ENCODE assay signal across 14 cellular contexts in the genomic region with DNA sequence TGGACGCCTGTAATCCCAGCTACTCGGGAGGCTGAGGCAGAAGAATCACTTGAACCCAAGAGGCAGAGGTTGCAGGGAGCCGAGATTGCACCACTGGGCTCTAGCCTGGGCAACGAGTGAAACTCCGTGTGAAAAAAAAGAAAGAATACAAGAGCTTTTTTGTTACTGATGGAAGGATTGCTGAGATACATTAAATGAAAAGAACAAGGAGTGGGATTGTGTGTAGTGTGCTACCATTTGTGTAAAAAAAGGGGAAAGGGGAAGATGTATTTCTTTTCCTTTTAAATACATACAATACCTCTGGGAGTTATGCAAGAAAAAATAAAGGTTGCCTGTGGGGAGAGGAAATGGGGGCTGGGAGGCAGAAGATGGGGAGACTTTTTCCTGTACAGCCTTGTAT. TPM values are rescaled to one million over a fixed set of nuclear protein-coding genes. Genes with fewer than 3 reads are reported as not detected.
DNase-seq lines count a peak whose midpoint lies in the region; ATAC-seq and TF ChIP-seq lines count a peak whose summit lies in the region.
"Had no signal": no experiment of that assay in that cellular context is flagged by ENCODE, and none has a peak within 500 bp of the region (broad histone marks: within the 10 kb centered on the region; RNA-seq: fewer than 3 reads in every experiment).

No MANE protein-coding gene starts in this region.

- H3K27ac ChIP-seq in left ventricle myocardium inferior (replicated peaks) (peak overlapping the region; percentile 78), right cardiac atrium (ENCODE audit: low read length) (no peak overlapping the region)

- no peaks in the 10 kb centered on the region for H3K9me3 ChIP-seq in left ventricle myocardium inferior (replicated peaks)
- H3K9me3 ChIP-seq in right cardiac atrium (ENCODE audit: control insufficient read depth, low read length) = no peaks in the 10 kb centered on the region
- H3K9me3 ChIP-seq: Caco-2 had no signal

- H3K4me1 ChIP-seq in left ventricle myocardium inferior = peaks cover 35% of the 10 kb centered on the region
- peaks cover 5% of the 10 kb centered on the region for H3K4me1 ChIP-seq in right cardiac atrium (ENCODE audit: control insufficient read depth, insufficient read depth, low read length)

- 89% methylated on average over 5 of the region's 5 CpGs for WGBS in right cardiac atrium

- H3K27me3 ChIP-seq in left ventricle myocardium inferior (ENCODE audit: low read depth) (no peaks in the 10 kb centered on the region), right cardiac atrium (ENCODE audit: control insufficient read depth, insufficient read depth) (no peaks in the 10 kb centered on the region)

- no peaks in the 10 kb centered on the region for H3K36me3 ChIP-seq in left ventricle myocardium inferior

- DNase-seq in left ventricle myocardium inferior = no peak
- no peak for DNase-seq in right cardiac atrium
- peak; percentile 6 for DNase-seq in NB4 (ENCODE audit: low read depth)
- DNase-seq in foreskin melanocyte = peak; percentile 64
- DNase-seq in Kasumi-1 (lab: John Stamatoyannopoulos, UW) = no peak
- no peak for DNase-seq in GM10266 (ENCODE audit: extremely low spot score)
- DNase-seq: 8988T; C1 segment of cervical spinal cord; Caco-2; CD4-positive, CD25-positive, alpha-beta regulatory T cell; CD8-positive, alpha-beta memory T cell; HCEC 1CT had no signal

- no peak for TF ChIP-seq POLR2A in NB4 (IDR thresholded peaks at IDR 0.05; ENCODE audit: extremely low read depth, insufficient read length)

- intact Hi-C loops in left ventricle myocardium inferior (cut with micrococcal nuclease) = no loop called here
- intact Hi-C loops in right cardiac atrium (cut with DNase I) = no loop called here

- H3K4me3 ChIP-seq in left ventricle myocardium inferior (no peak overlapping the region), right cardiac atrium (ENCODE audit: low read length) (no peak overlapping the region), NB4 (ENCODE audit: low read depth, low read length) (no peak overlapping the region)
- H3K4me3 ChIP-seq: GM23338 had no signal

- TF ChIP-seq CTCF in left ventricle myocardium inferior (IDR thresholded peaks at IDR 0.05; ENCODE audit: borderline replicate concordance) (no peak), NB4 (IDR thresholded peaks at IDR 0.05; ENCODE audit: low read depth, low read length) (no peak), GM10266 (IDR thresholded peaks at IDR 0.05; ENCODE audit: control insufficient read depth, insufficient read depth, low read depth, missing control alignments) (no peak)

- ATAC-seq in right cardiac atrium (no peak), GM18909 (IDR thresholded peaks at IDR 0.05; ENCODE audit: poor library complexity, unreplicated experiment) (no peak)
- ATAC-seq: GM23338 had no signal

RNA-seq across cellular contexts. Expression of a gene that starts 14.7 kb away (rescaled TPM):
- total RNA-seq in left ventricle myocardium inferior = 22.9 TPM
- total RNA-seq in right cardiac atrium = 10 to 100 TPM; 14.1 to 24.2 (median 17.3) TPM
- 9.1 TPM for polyA plus RNA-seq in right cardiac atrium

Comparison
In these comparisons a context has a peak if more than half of its experiments do, and no peak if none do; other contexts are left out.
1. DNase-seq: peak in NB4 (single experiment) and foreskin melanocyte (single experiment); none in left ventricle myocardium inferior (single experiment), right cardiac atrium (0 of 3), Kasumi-1 (0 of 2) and GM10266 (single experiment).